1 cellular context compared by ENCODE assay signal in the genomic region with DNA sequence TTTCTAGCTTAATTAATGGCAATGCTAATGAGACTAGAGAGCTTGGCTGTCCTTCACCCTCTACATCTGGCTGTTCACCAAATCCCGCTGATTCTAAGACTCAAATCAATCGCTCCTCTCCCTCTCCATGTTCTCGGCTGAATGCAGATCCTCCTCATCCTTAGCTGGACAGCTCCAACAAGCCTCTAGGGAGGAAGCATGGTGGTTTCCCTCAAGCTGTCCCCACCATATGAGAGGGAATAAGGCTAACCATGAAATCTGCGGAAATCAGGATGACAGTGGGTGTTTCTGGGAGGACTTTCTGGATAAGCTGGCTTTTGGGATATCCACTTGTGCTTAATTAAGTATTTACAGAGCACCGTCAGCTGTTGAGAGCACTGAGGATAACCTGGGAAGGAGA.
TF ChIP-seq lines count a peak whose summit lies in the region.

No MANE protein-coding gene starts in this region.

TF ChIP-seq in HepG2, 621 proteins besides CTCF, POLR2A, EP300 and RAD21:
- TF ChIP-seq CSRNP2 (CRISPR knock-in tag; conservative IDR thresholded peaks at IDR 0.05; ENCODE audit: low read depth) (no peak), HNRNPH1 (optimal IDR thresholded peaks at IDR 0.05; ENCODE audit: low read depth, low read length) (no peak), RBM22 (optimal IDR thresholded peaks at IDR 0.05; ENCODE audit: low read length) (peak; percentile 22)
